Comparison of ENCODE assay signal across 9 cellular contexts in the genomic region with DNA sequence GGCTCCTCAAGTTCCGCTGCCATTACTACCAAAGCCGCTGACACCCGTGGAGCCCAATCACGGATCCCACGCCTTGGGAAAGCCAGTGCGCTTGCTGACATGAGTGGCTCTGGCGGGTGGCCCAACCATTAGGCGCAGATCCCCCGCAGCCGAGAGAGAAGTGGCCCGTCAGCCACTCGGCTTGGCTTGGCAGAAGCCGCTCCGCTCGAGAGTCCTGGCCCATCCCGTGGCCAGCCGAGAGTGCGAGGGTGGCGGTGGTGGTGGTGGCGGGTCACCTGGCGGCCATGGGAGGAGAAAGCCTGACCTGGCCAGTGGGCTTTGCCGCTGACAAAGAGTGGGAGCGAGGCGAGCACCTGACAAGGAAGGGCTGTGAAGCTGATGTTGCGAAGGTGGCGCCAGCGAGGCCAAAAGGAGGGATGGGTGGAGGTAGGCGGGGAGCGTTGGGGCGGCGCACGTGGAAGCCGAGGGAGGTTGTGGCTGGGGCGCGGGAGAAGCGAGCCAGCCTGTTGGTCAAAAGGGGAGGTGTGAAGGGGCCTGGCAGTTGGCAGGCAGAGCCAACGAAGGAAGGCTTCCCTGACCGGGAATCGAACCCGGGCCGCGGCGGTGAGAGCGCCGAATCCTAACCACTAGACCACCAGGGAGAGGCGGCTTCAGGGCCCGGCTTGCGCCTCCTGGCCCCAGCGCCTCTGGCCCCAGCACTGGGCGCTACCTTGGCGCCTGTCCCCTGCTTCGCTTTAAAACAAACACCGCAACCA. TPM values are rescaled to one million over a fixed set of nuclear protein-coding genes. Genes with fewer than 3 reads are reported as not detected.
DNase-seq lines count a peak whose midpoint lies in the region; ATAC-seq, FAIRE-seq and TF ChIP-seq lines count a peak whose summit lies in the region.
"Not testable (repeated sequence)": the region's sequence is repeated elsewhere in the genome, so short reads cannot be mapped to it uniquely, and the experiment has no call there.
"Had no signal": no experiment of that assay in that cellular context is flagged by ENCODE, and none has a peak within 500 bp of the region (broad histone marks: within the 10 kb centered on the region; RNA-seq: fewer than 3 reads in every experiment).

No MANE protein-coding gene starts in this region.

- not testable (repeated sequence) for H3K9ac ChIP-seq in PC-3 (ENCODE audit: low read length); K562 (ENCODE audit: insufficient read depth in 1 of 2, low read depth in 2 of 2, low read length in 2 of 2)

- not testable (repeated sequence) for H3K36me3 ChIP-seq in PC-3 (ENCODE audit: low read depth, low read length); K562 (ENCODE audit: control insufficient read depth, insufficient read depth, low read length); lower lobe of right lung

- H3K9me1 ChIP-seq in K562 (ENCODE audit: control insufficient read depth, insufficient read depth, low read length): not testable (repeated sequence)

- intact Hi-C loops in PC-3 (cut with micrococcal nuclease); K562 (cut with micrococcal nuclease); lower lobe of right lung (cut with DNase I): not testable (repeated sequence)

- not testable (repeated sequence) for H3K4me2 ChIP-seq in PC-3 (ENCODE audit: low read length); K562 (ENCODE audit: insufficient read depth, low read length)

- H2AFZ ChIP-seq in PC-3 (ENCODE audit: low read length); K562 (ENCODE audit: low read depth, low read length): not testable (repeated sequence)

- not testable (repeated sequence) for BruUV-seq in PC-3 (replicated peaks; lab: Mats Ljungman, UMichigan); K562 (replicated peaks; lab: Mats Ljungman, UMichigan)

- H3K27ac ChIP-seq in PC-3 (ENCODE audit: low read length); K562 (ENCODE audit: extremely low read depth, low read depth, low read length); lower lobe of right lung: not testable (repeated sequence)

- TF ChIP-seq EP300 in K562 (IDR thresholded peaks at IDR 0.05; ENCODE audit: low read length): not testable (repeated sequence)

- CTCF ChIA-PET in PC-3 (lab: Charles Lee); K562 (lab: Yijun Ruan, JAX; ENCODE audit: low intra/inter-chr PET ratio): not testable (repeated sequence)

- not testable (repeated sequence) for TF ChIP-seq CTCF in PC-3 (conservative IDR thresholded peaks at IDR 0.05; ENCODE audit: low read depth, low read length); K562 (IDR thresholded peaks at IDR 0.05 in 2 of 3, conservative IDR thresholded peaks at IDR 0.05 in 1 of 3; ENCODE audit: insufficient read depth in 2 of 3, low read depth in 1 of 3, low read length in 3 of 3); lower lobe of right lung (IDR thresholded peaks at IDR 0.05)

- not testable (repeated sequence) for H3K9me2 ChIP-seq in PC-3 (replicated peaks; ENCODE audit: low read length)

- not testable (repeated sequence) for TF ChIP-seq RAD21 in K562 (CRISPR knock-in tag; conservative IDR thresholded peaks at IDR 0.05 in 1 of 2, IDR thresholded peaks at IDR 0.05 in 1 of 2)

- H3K9me3 ChIP-seq in PC-3 (ENCODE audit: low read length); K562 (replicated peaks; ENCODE audit: control insufficient read depth, insufficient read depth, low read depth, low read length); lower lobe of right lung: not testable (repeated sequence)

- ATAC-seq in GM19324 (IDR thresholded peaks at IDR 0.05; ENCODE audit: low FRiP score, unreplicated experiment): peak; percentile 41
- ATAC-seq in GM21529 (IDR thresholded peaks at IDR 0.05; ENCODE audit: unreplicated experiment): peak; percentile 55
- peak; percentile 58 for ATAC-seq in HG02840 (IDR thresholded peaks at IDR 0.05; ENCODE audit: low FRiP score, unreplicated experiment)
- peak; percentile 49 for ATAC-seq in HG03159 (IDR thresholded peaks at IDR 0.05; ENCODE audit: unreplicated experiment)
- ATAC-seq in PC-3: peak; percentile 49
- ATAC-seq in K562: peak; percentile 84
- peak; percentile 48 to 80 for ATAC-seq in lower lobe of right lung

- no CpG with 5 or more reads among the region's 53 CpGs for WGBS in K562 (ENCODE audit: insufficient coverage, low coverage, missing lambda C conversion rate)

- TF ChIP-seq POLR2A in K562 (conservative IDR thresholded peaks at IDR 0.05): not testable (repeated sequence)

- H3F3A ChIP-seq in PC-3 (ENCODE audit: low read length, unreplicated experiment): not testable (repeated sequence)

- H3K4me3 ChIP-seq in PC-3 (ENCODE audit: low read length); K562; lower lobe of right lung: not testable (repeated sequence)

- not testable (repeated sequence) for H3K27me3 ChIP-seq in PC-3 (ENCODE audit: low read length); K562 (ENCODE audit: control insufficient read depth in 2 of 2, insufficient read depth in 2 of 2, low read length in 2 of 2); lower lobe of right lung (ENCODE audit: low read depth)

- not testable (repeated sequence) for H3K4me1 ChIP-seq in PC-3 (ENCODE audit: insufficient read depth, low read length); K562 (replicated peaks in 1 of 2; ENCODE audit: control insufficient read depth in 2 of 2, insufficient read depth in 2 of 2, low read length in 2 of 2); lower lobe of right lung

- POLR2A ChIA-PET in PC-3 (lab: Charles Lee; ENCODE audit: unreplicated experiment); K562 (lab: Yijun Ruan, JAX): not testable (repeated sequence)

- not testable (repeated sequence) for DNase-seq in PC-3; K562 (ENCODE audit: extremely low read depth in 1 of 4, low spot score in 3 of 4); lower lobe of right lung

- H3K79me2 ChIP-seq in PC-3 (ENCODE audit: low read length); K562 (ENCODE audit: control insufficient read depth, insufficient read depth, low read length): not testable (repeated sequence)

- not testable (repeated sequence) for FAIRE-seq in K562 (lab: Jason Lieb, UNC)

- in situ Hi-C loops in K562 (cut with MboI): loop anchor here (25.0 kb wide), 1 partner anchor 551 kb away; a partner anchor contains a TSS

- not testable (repeated sequence) for H4K20me1 ChIP-seq in PC-3 (ENCODE audit: low read length); K562 (replicated peaks; ENCODE audit: control insufficient read depth, insufficient read depth, low read length)

RNA-seq across cellular contexts. Expression of a gene that starts 43.6 kb away (rescaled TPM):
- total RNA-seq in PC-3 (2014; rRNA removed): 0.73 and 0.98 TPM in 2 replicates
- total RNA-seq in K562 (2011; cell fraction: chromatin; rRNA removed; ENCODE audit: low replicate concordance): 389 and 599 TPM in 2 replicates
- 541 and 613 TPM in 2 replicates for total RNA-seq in K562 (2011; cell fraction: nucleolus; rRNA removed)
- 545 and 616 TPM in 2 replicates for total RNA-seq in K562 (2011; cell fraction: nucleoplasm; rRNA removed)
- total RNA-seq in K562 (2014; rRNA removed): 101 and 112 TPM in 2 replicates
- total RNA-seq in K562 (2014; rRNA removed; fragmentation: Illumina TruSeq; extraction: Trizol): 113 and 127 TPM in 2 replicates
- total RNA-seq in K562 (2015; rRNA removed; fragmentation: Illumina TruSeq; extraction: Trizol): 117 and 130 TPM in 2 replicates
- total RNA-seq in K562 (2021): 84.4 and 97.8 TPM in 2 replicates
- polyA plus RNA-seq in K562 (2011; rRNA removed): 373 and 504 TPM in 2 replicates
- polyA plus RNA-seq in K562 (2011; cell fraction: cytosol; rRNA removed): 431 and 516 TPM in 2 replicates
- polyA plus RNA-seq in K562 (2011; cell fraction: nucleus; rRNA removed): 298 and 350 TPM in 2 replicates
- 85.7 and 203 TPM in 2 replicates for polyA plus RNA-seq in K562 (2012)
- polyA plus RNA-seq in K562 (2014; fragmentation: Illumina TruSeq; extraction: Trizol): 147 and 151 TPM in 2 replicates
- 100 to 1,000 TPM in 1 of 2 experiments, 10 to 100 TPM in 1; 80.0 to 112 TPM for polyA plus RNA-seq in K562 (2014; fragmentation: Nextera tagmentation; extraction: Ambion mirVana)
- polyA plus RNA-seq in K562 (2014; rRNA removed): 124 and 132 TPM in 2 replicates
- 536 and 660 TPM in 2 replicates for polyA minus RNA-seq in K562 (2011; rRNA and poly(A)+ RNA removed)
- polyA minus RNA-seq in K562 (2011; cell fraction: cytosol; rRNA and poly(A)+ RNA removed): 195 and 278 TPM in 2 replicates
- 253 and 509 TPM in 2 replicates for polyA minus RNA-seq in K562 (2011; cell fraction: nucleus; rRNA and poly(A)+ RNA removed)
- total RNA-seq in lower lobe of right lung: 223 TPM
- total RNA-seq: Calu3, pulmonary artery endothelial cell had no signal

Comparison
In these comparisons a context has a peak if more than half of its experiments do, and no peak if none do; other contexts are left out.
1. RNA of a gene that starts 43.6 kb away (total RNA-seq): 223 TPM in lower lobe of right lung (single experiment) and 84.4 to 616 TPM in K562; 0.73 to 0.98 TPM in PC-3; every median in the first group is over 10 times any median in the second.
2. Peak in every context shown above with its lines, with median percentiles within 50 percentile points of each other: ATAC-seq.